Comparison of ENCODE assay signal across 20 cellular contexts in genomic region chr5:170430871-170431437, GRCh38. TPM values are rescaled to one million over a fixed set of nuclear protein-coding genes. Genes with fewer than 3 reads are reported as not detected.
DNase-seq lines count a peak whose midpoint lies in the region; FAIRE-seq and TF ChIP-seq lines count a peak whose summit lies in the region.
"Had no signal": no experiment of that assay in that cellular context is flagged by ENCODE, and none has a peak within 500 bp of the region (broad histone marks: within the 10 kb centered on the region; RNA-seq: fewer than 3 reads in every experiment).

No MANE protein-coding gene starts in this region.

- no peak overlapping the region for H3K56ac ChIP-seq in H1 (replicated peaks; ENCODE audit: insufficient read length, low read depth, low read length)

- no peak overlapping the region for H2AK5ac ChIP-seq in H1 (ENCODE audit: low read depth, low read length)

- POLR2A ChIA-PET in HEK293T (lab: Yijun Ruan, JAX): interaction anchor here (0.6 kb wide), 2 partner anchors 41 to 192 kb away, joined by 3 read pairs; no protein-coding TSS in a partner anchor
- POLR2A ChIA-PET in H1 (lab: Charles Lee; ENCODE audit: partially characterized antibody): no interaction called here

- TF ChIP-seq POLR2A in H1 (IDR thresholded peaks at IDR 0.05; ENCODE audit: control extremely low read depth in 1 of 2, low read depth in 2 of 2, low read length in 2 of 2) (no peak), transverse colon (IDR thresholded peaks at IDR 0.05) (no peak)

- no peak overlapping the region for H3K4ac ChIP-seq in H1 (replicated peaks; ENCODE audit: insufficient read length, low read depth, low read length)

- peak overlapping the region; percentile 54 for H4K91ac ChIP-seq in H1 (replicated peaks; ENCODE audit: insufficient read length, low read length)

- no peak overlapping the region for H4K8ac ChIP-seq in H1 (ENCODE audit: extremely low read depth, insufficient read depth, low read length)

- FAIRE-seq in H1 (lab: Jason Lieb, UNC): no peak
- FAIRE-seq: G401.6 had no signal

- no peaks in the 10 kb centered on the region; a peak in 1 of 7 replicates for H3K27me3 ChIP-seq in H1 (replicated peaks in 1 of 4; ENCODE audit: control insufficient read depth in 3 of 4, extremely low read depth in 1 of 4, insufficient read depth in 3 of 4, low read length in 3 of 4)
- H3K27me3 ChIP-seq in transverse colon: peaks cover 3% of the 10 kb centered on the region
- H3K27me3 ChIP-seq: BLaER1 treated with 17β-estradiol and CSF1 and Interleukin-3, amounts not matched to agents 10 nM and 100 nM had no signal

- H2AFZ ChIP-seq in H1 (ENCODE audit: low read length): no peak overlapping the region
- H2AFZ ChIP-seq: GM23338 had no signal

- TF ChIP-seq EP300 in H1 (IDR thresholded peaks at IDR 0.05; ENCODE audit: borderline replicate concordance in 1 of 2, low read depth in 2 of 2, low read length in 2 of 2) (no peak), transverse colon (IDR thresholded peaks at IDR 0.05; ENCODE audit: low read depth) (no peak)

- no peak overlapping the region for H3K14ac ChIP-seq in H1 (ENCODE audit: insufficient read length)

- no peak overlapping the region for H3K23ac ChIP-seq in H1 (ENCODE audit: insufficient read length)

- H3K23me2 ChIP-seq in H1 (ENCODE audit: low read depth, low read length): no peaks in the 10 kb centered on the region

- 92% methylated on average over 10 of the region's 10 CpGs; no CpG with 5 or more reads in 1 of the 2 experiments for WGBS in H1 (ENCODE audit: extremely low coverage in 1 of 2, insufficient coverage in 1 of 2, insufficient read length in 1 of 2, insufficient replicate concordance in 2 of 2, low coverage in 1 of 2, low lambda C conversion rate in 2 of 2, missing lambda C conversion rate in 1 of 2), 2 experiments
- WGBS in transverse colon (ENCODE audit: low coverage in 1 of 2), 2 donors: 71% methylated on average over 10 of the region's 10 CpGs; no CpG with 5 or more reads in 1 of the 2 donors

- no peak overlapping the region for H2BK20ac ChIP-seq in H1 (ENCODE audit: low read length)

- H3K4me2 ChIP-seq in H1 (ENCODE audit: insufficient read depth in 1 of 2, low read depth in 2 of 2, low read length in 2 of 2): no peak overlapping the region
- H3K4me2 ChIP-seq: BLaER1 treated with 17β-estradiol and CSF1 and Interleukin-3, amounts not matched to agents 10 nM and 100 nM; GM23338; KMS-11 had no signal

- 0 out of 2 replicates have a peak overlapping the region, but pooled peaks have one; percentile 21 for H3K18ac ChIP-seq in H1 (ENCODE audit: extremely low read depth, low read length)

- intact Hi-C loops in transverse colon (cut with DNase I; ENCODE audit: low total_unique reads): loop anchor here (1.0 kb wide), 1 partner anchor 42 kb away; the partner anchor contains the start of gene KCNMB1

- no peak overlapping the region for H4K5ac ChIP-seq in H1 (ENCODE audit: insufficient read length, low read depth, low read length)

- H3K27ac ChIP-seq in H1 (ENCODE audit: low read depth, low read length): no peak overlapping the region
- H3K27ac ChIP-seq in transverse colon: no peak overlapping the region
- H3K27ac ChIP-seq: BLaER1 treated with 17β-estradiol and CSF1 and Interleukin-3, amounts not matched to agents 10 nM and 100 nM; KMS-11; SK-N-MC had no signal

- in situ Hi-C loops in transverse colon (cut with MboI; ENCODE audit: low pct_ligation_motif_present in 1 of 4, low pct_unique_long_range_greater_than_20kb in 1 of 4, low sequenced_read_pairs in 3 of 4): loop anchor here in 3 of 4 donors (10.0 to 25.0 kb wide), 2 partner anchors 181 to 194 kb away; no protein-coding TSS in a partner anchor

- peak overlapping the region; percentile 40; the same call in 1 of the 2 replicates for H2BK12ac ChIP-seq in H1 (ENCODE audit: low read depth, low read length)

- DNase-seq in EH (ENCODE audit: low read depth) (peak; percentile 43), HEK293T (ENCODE audit: extremely low spot score) (no peak), H1 (ENCODE audit: low read depth in 1 of 2, low spot score in 2 of 2) (no peak), retina (peak; percentile 72), transverse colon (no peak), cerebellar cortex (ENCODE audit: low spot score) (no peak), NCI-H524 treated with DMSO at 0.1 percent for 48 hours (lab: John Stamatoyannopoulos, UW) (no peak)
- DNase-seq: DMS53, HFFc6, MG63, NCI-H1105 treated with DMSO at 0.1 percent for 48 hours, NCI-H2029 treated with DMSO at 0.1 percent for 48 hours, NCI-H226, NCI-H526 treated with DMSO at 0.1 percent for 48 hours had no signal

- CTCF ChIA-PET in HEK293T (lab: Yijun Ruan, JAX): interaction anchor here (1.3 to 4.1 kb wide), 2 partner anchors 194 to 201 kb away, joined by 4 to 18 read pairs; no protein-coding TSS in a partner anchor
- CTCF ChIA-PET in H1 (lab: Charles Lee; ENCODE audit: partially characterized antibody): interaction anchor here (0.7 to 7.0 kb wide), 12 partner anchors 8 to 212 kb away, joined by 3 to 160 read pairs (median 4); no protein-coding TSS in a partner anchor

- H3K4me3 ChIP-seq in H1 (ENCODE audit: extremely low read depth in 1 of 4, insufficient read depth in 2 of 4, low read depth in 3 of 4, low read length in 4 of 4) (no peak overlapping the region), transverse colon (no peak overlapping the region)
- H3K4me3 ChIP-seq: BLaER1 treated with 17β-estradiol and CSF1 and Interleukin-3, amounts not matched to agents 10 nM and 100 nM; GM23338; MG63; SK-N-MC had no signal

- H3K4me1 ChIP-seq in H1 (replicated peaks in 1 of 4; ENCODE audit: control insufficient read depth in 3 of 4, insufficient read depth in 4 of 4, low read length in 3 of 4) (peaks cover 0 to 9% (median 2%) of the 10 kb centered on the region in 4 experiments; a peak in 2 of 7 replicates), transverse colon (no peaks in the 10 kb centered on the region)

- no peaks in the 10 kb centered on the region for H3K9me3 ChIP-seq in H1 (ENCODE audit: insufficient read depth in 2 of 2, low read depth in 1 of 2, low read length in 1 of 2)
- no peaks in the 10 kb centered on the region for H3K9me3 ChIP-seq in transverse colon

- no peaks in the 10 kb centered on the region for H3K79me1 ChIP-seq in H1 (ENCODE audit: low read depth, low read length)

- no peak overlapping the region for H3K9ac ChIP-seq in H1 (replicated peaks in 1 of 4; ENCODE audit: extremely low read depth in 1 of 4, low read depth in 3 of 4, low read length in 3 of 4)
- H3K9ac ChIP-seq: BLaER1 treated with 17β-estradiol and CSF1 and Interleukin-3, amounts not matched to agents 10 nM and 100 nM; KMS-11 had no signal

- peak overlapping the region; percentile 5; the same call in 1 of the 2 replicates for H2BK5ac ChIP-seq in H1 (ENCODE audit: low read depth, low read length)

- no peak overlapping the region for H2BK15ac ChIP-seq in H1 (ENCODE audit: low read length)

- H4K20me1 ChIP-seq in H1 (replicated peaks in 1 of 2; ENCODE audit: control insufficient read depth in 1 of 2, insufficient read depth in 2 of 2, low read length in 2 of 2): no peaks in the 10 kb centered on the region

- no peak for TF ChIP-seq CTCF in H1 (IDR thresholded peaks at IDR 0.05; ENCODE audit: control extremely low read depth in 1 of 3, insufficient read depth in 1 of 3, low read depth in 1 of 3, low read length in 3 of 3)
- no peak for TF ChIP-seq CTCF in transverse colon (IDR thresholded peaks at IDR 0.05)

- no peak overlapping the region for H2BK120ac ChIP-seq in H1 (replicated peaks; ENCODE audit: low read depth, low read length)

- no peak for TF ChIP-seq RAD21 in H1 (IDR thresholded peaks at IDR 0.05 in 1 of 2, conservative IDR thresholded peaks at IDR 0.05 in 1 of 2; ENCODE audit: low read depth in 2 of 2, low read length in 2 of 2)

- no peaks in the 10 kb centered on the region for H3K36me3 ChIP-seq in H1 (ENCODE audit: control insufficient read depth in 2 of 4, insufficient read depth in 4 of 4, low read length in 3 of 4)
- no peaks in the 10 kb centered on the region for H3K36me3 ChIP-seq in transverse colon
- H3K36me3 ChIP-seq: BLaER1 treated with 17β-estradiol and CSF1 and Interleukin-3, amounts not matched to agents 10 nM and 100 nM; MG63 had no signal

- H3K79me2 ChIP-seq in H1 (ENCODE audit: control insufficient read depth in 1 of 2, insufficient read depth in 2 of 2, low read length in 2 of 2): no peaks in the 10 kb centered on the region

TF ChIP-seq in HEK293T, 16 proteins besides CTCF, POLR2A, EP300 and RAD21:
- TF ChIP-seq SUZ12 (IDR thresholded peaks at IDR 0.05): no peak
- peak; percentile 54; the same call in 1 of the 2 replicates for TF ChIP-seq PKNOX1 (IDR thresholded peaks at IDR 0.05)
TF ChIP-seq in HEK293T: peak in this region for 1.

TF ChIP-seq in H1, 55 proteins besides CTCF, POLR2A, EP300 and RAD21:
- TF ChIP-seq TCF12 (IDR thresholded peaks at IDR 0.05; ENCODE audit: low read depth, low read length) (no peak), HDAC2 (IDR thresholded peaks at IDR 0.05; ENCODE audit: borderline replicate concordance in 1 of 2, low read depth in 2 of 2, low read length in 2 of 2) (no peak), BRCA1 (IDR thresholded peaks at IDR 0.05; ENCODE audit: low read depth, low read length) (no peak), RNF2 (IDR thresholded peaks at IDR 0.05; ENCODE audit: borderline replicate concordance, low read depth, low read length, missing control alignments, poor library complexity, severe bottlenecking) (no peak), KDM4A (IDR thresholded peaks at IDR 0.05; ENCODE audit: low read depth, low read length, severe bottlenecking) (no peak), BACH1 (IDR thresholded peaks at IDR 0.05; ENCODE audit: low read length) (no peak), GTF2F1 (IDR thresholded peaks at IDR 0.05; ENCODE audit: borderline replicate concordance, low read depth, low read length) (no peak), TEAD4 (IDR thresholded peaks at IDR 0.05; ENCODE audit: low read depth, low read length) (no peak), EGR1 (IDR thresholded peaks at IDR 0.05; ENCODE audit: borderline replicate concordance, low read depth, low read length) (no peak), RFX5 (IDR thresholded peaks at IDR 0.05; ENCODE audit: borderline replicate concordance, low read depth, low read length) (no peak), JUND (IDR thresholded peaks at IDR 0.05; ENCODE audit: low read length) (no peak)
TF ChIP-seq in H1: peak in this region for 0.

RNA-seq across cellular contexts. Expression of gene KCNMB1, which starts 41.8 kb away (rescaled TPM):
- total RNA-seq in H1 (2021; fragmentation: NEBNext Ultra II Directional; extraction: Animal tissue kit (Norgen Biotek cat#: 25700)): 0.10 and 0.19 TPM in 2 replicates
- polyA plus RNA-seq in H1 (2011; rRNA removed): 0.08 TPM in 2 replicates
- polyA plus RNA-seq in H1 (2011; cell fraction: cytosol; rRNA removed): 0.05 TPM
- polyA plus RNA-seq in H1 (2011; cell fraction: nucleus; rRNA removed): 0.16 TPM
- 0.07 to 0.20 TPM (median 0.12 TPM) in 4 replicates for polyA plus RNA-seq in H1 (2012, experiment 1 of 2)
- polyA plus RNA-seq in H1 (2012, experiment 2 of 2): 0.09 TPM
- 0.20 TPM for polyA plus RNA-seq in H1 (2013, experiment 1 of 2)
- polyA plus RNA-seq in H1 (2013, experiment 2 of 2): 0.28 TPM
- polyA minus RNA-seq in H1 (2011; rRNA and poly(A)+ RNA removed): 0.09 and 0.12 TPM in 2 replicates
- polyA minus RNA-seq in H1 (2011; cell fraction: cytosol; rRNA and poly(A)+ RNA removed): not detected
- not detected for polyA minus RNA-seq in H1 (2011; cell fraction: nucleus; rRNA and poly(A)+ RNA removed)
- 10 to 100 TPM in 1 of 4 donors, 1 to 10 TPM in 3; 6.0 to 17.2 (median 8.0) TPM for total RNA-seq in transverse colon
- total RNA-seq: HFFc6; T-helper 1 cell treated with Interleukin-12 subunit alpha and Interleukin-12 subunit beta and Interleukin-4 antibody, amounts not matched to agents 30 ng/mL and 1 ng/mL, for 36 hours had no signal

Comparison
In these comparisons a context has a peak if more than half of its experiments do, and no peak if none do; other contexts are left out.
1. DNase-seq: peak in EH (single experiment) and retina (single experiment); none in HEK293T (single experiment), H1 (0 of 2), transverse colon (single experiment), cerebellar cortex (single experiment) and NCI-H524 treated with DMSO at 0.1 percent for 48 hours (single experiment).